8 cellular contexts compared by ENCODE assay signal in the genomic region with DNA sequence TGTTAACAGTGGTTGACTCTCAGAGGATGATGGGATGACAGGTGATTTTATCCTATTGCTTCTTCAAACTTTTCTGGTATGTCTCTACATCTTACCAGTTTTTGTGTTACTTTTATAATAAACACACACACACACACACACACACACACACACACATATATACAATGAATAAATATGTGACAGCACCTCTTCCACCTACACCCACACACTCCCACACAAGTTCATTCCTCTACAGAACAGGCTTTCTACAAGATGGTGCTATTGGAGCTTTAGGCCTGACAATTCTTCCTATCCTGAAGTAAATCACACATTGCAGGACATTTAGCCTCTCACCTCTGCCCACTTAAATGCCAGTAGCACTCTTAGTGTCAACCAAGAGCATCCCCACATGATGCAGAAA.
"Had no signal": no experiment of that assay in that cellular context is flagged by ENCODE, and none has a peak within 500 bp of the region (broad histone marks: within the 10 kb centered on the region; RNA-seq: fewer than 3 reads in every experiment).

No MANE protein-coding gene starts in this region.

- H3K4me1 ChIP-seq: HAP-1 had no signal

- H3K4me3 ChIP-seq: GM23248, GM23338, HAP-1 had no signal

- DNase-seq: GM23248, GOT3, H7, H9, HCEC 1CT, HFFc6 had no signal

- H3K27ac ChIP-seq: GM23248 had no signal

- H3K9me3 ChIP-seq: HAP-1 had no signal

- H3K36me3 ChIP-seq: HAP-1 had no signal
